In the genomic region with DNA sequence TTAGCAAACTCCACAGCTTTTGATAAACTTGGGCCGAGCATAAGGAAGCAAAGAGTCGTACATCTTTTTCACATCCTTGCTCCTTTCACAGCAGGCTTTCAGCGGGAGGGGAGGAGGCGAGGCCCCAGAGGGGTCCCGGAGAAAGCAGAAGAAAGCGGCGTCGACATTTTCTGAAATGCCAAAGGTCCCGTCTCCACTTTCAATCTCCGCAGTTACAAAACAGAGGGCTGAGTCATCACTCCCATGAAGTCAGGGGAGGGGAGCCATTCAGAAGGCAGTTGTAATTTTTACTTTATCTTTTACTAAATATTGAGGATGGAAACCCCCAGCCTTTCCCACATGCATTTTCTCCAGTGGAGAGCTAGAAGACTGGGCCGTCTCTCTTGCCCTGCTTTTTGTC, we compare ENCODE assay signal across 13 cellular contexts.
A peak's percentile ranks its signal among the peaks of the same experiment; 100 is the strongest.
DNase-seq lines count a peak whose midpoint lies in the region; ATAC-seq, FAIRE-seq and TF ChIP-seq lines count a peak whose summit lies in the region.
"Had no signal": no experiment of that assay in that cellular context is flagged by ENCODE, and none has a peak within 500 bp of the region (broad histone marks: within the 10 kb centered on the region; RNA-seq: fewer than 3 reads in every experiment).

No MANE protein-coding gene starts in this region.

- peaks cover 64% of the 10 kb centered on the region for H3K9me3 Mint-ChIP-seq in nephron progenitor cell

- H3K4me1 Mint-ChIP-seq in nephron progenitor cell = peaks cover 27% of the 10 kb centered on the region
- H3K4me1 Mint-ChIP-seq: activated naive CD8-positive, alpha-beta T cell treated with anti-CD3 and anti-CD28 coated beads, Interleukin-2, amount 10 ng/mL, durations not matched to agents 7 days and 5 days; B cell had no signal

- DNase-seq in Right ventricle myocardium inferior (ENCODE audit: missing footprints) (no peak), cardiac septum (ENCODE audit: low spot score) (no peak), fibroblast of gingiva (ENCODE audit: low read depth) (peak; percentile 63), nephron progenitor cell (no peak), RCC 7860 (ENCODE audit: low spot score) (no peak), amniotic stem cell (lab: John Stamatoyannopoulos, UW) (no peak), cerebellar nuclear complex (lab: John Stamatoyannopoulos, UW) (no peak), DMS114 treated with DMSO at 0.1 percent for 48 hours (lab: John Stamatoyannopoulos, UW; ENCODE audit: unreplicated experiment) (no peak)
- DNase-seq: activated naive CD8-positive, alpha-beta T cell treated with anti-CD3 and anti-CD28 coated beads, Interleukin-2, amount 10 ng/mL, durations not matched to agents 7 days and 5 days; midbrain; NCI-H1436 treated with DMSO at 0.1 percent for 48 hours had no signal

- H3K4me3 Mint-ChIP-seq in nephron progenitor cell = peak overlapping the region; percentile 56
- H3K4me3 Mint-ChIP-seq: activated naive CD8-positive, alpha-beta T cell treated with anti-CD3 and anti-CD28 coated beads, Interleukin-2, amount 10 ng/mL, durations not matched to agents 7 days and 5 days; B cell had no signal

- H3K27ac Mint-ChIP-seq in nephron progenitor cell = peak overlapping the region; percentile 97
- H3K27ac Mint-ChIP-seq: activated naive CD8-positive, alpha-beta T cell treated with anti-CD3 and anti-CD28 coated beads, Interleukin-2, amount 10 ng/mL, durations not matched to agents 7 days and 5 days; B cell had no signal

- intact Hi-C loops in Right ventricle myocardium inferior (cut with DNase I) = no loop called here
- intact Hi-C loops in cardiac septum (cut with DNase I) = no loop called here

- no peak for TF ChIP-seq CTCF in nephron progenitor cell (IDR thresholded peaks at IDR 0.05)

- peaks cover 4% of the 10 kb centered on the region for H3K27me3 Mint-ChIP-seq in nephron progenitor cell (ENCODE audit: low read depth, poor library complexity)
- H3K27me3 Mint-ChIP-seq: activated naive CD8-positive, alpha-beta T cell treated with anti-CD3 and anti-CD28 coated beads, Interleukin-2, amount 10 ng/mL, durations not matched to agents 7 days and 5 days; B cell had no signal

- no peak for FAIRE-seq in RCC 7860 (lab: Jason Lieb, UNC)
- FAIRE-seq: TTC549 had no signal

- peaks cover 51% of the 10 kb centered on the region for H3K36me3 Mint-ChIP-seq in nephron progenitor cell (ENCODE audit: low read depth)
- H3K36me3 Mint-ChIP-seq: activated naive CD8-positive, alpha-beta T cell treated with anti-CD3 and anti-CD28 coated beads, Interleukin-2, amount 10 ng/mL, durations not matched to agents 7 days and 5 days had no signal

- ATAC-seq in Right ventricle myocardium inferior = peak; percentile 83
